In the genomic region with DNA sequence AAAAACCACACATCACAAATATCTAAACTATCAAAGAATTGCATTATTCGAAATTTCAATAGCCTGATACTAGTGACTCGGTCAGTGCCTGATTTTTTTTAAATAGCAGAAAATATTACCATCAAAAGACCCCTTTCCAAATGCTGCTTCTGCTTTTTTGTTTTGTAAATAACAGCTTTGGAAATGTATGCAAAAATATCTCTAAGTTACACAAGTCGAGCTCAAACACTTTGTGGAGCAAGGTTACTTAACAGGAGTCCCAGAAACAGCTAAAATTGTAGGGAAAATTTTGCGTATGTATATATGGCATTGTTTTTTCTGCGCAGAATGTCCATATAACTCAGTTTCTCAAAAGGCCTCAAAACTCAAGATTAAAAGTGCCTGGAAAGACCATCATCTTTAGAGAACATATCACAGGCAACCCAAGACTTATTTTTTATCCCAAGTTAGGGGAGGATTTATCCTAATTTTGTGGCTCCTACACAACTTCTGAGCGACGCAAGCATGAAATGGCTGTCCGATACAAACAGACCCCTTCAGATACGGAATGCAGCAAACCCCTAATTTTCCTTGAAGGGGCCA, we compare ENCODE assay signal across 8 cellular contexts. TPM values are rescaled to one million over a fixed set of nuclear protein-coding genes. Genes with fewer than 3 reads are reported as not detected.
DNase-seq lines count a peak whose midpoint lies in the region; ATAC-seq and TF ChIP-seq lines count a peak whose summit lies in the region.

No MANE protein-coding gene starts in this region.

- H3K27me3 ChIP-seq in A673 (replicated peaks; ENCODE audit: insufficient read depth, low read depth, low read length, poor library complexity) (no peaks in the 10 kb centered on the region), mucosa of stomach (ENCODE audit: control insufficient read depth, insufficient read depth, low read length) (no peaks in the 10 kb centered on the region)

- H3K4me1 ChIP-seq in A673 (ENCODE audit: insufficient read depth, low read length, poor library complexity, severe bottlenecking) (peaks cover 10% of the 10 kb centered on the region), mucosa of stomach (ENCODE audit: control insufficient read depth, insufficient read depth, low read length) (peaks cover 5% of the 10 kb centered on the region)

- H3K9me3 ChIP-seq in A673 (ENCODE audit: low read depth, low read length, poor library complexity, severe bottlenecking) (no peaks in the 10 kb centered on the region), mucosa of stomach (ENCODE audit: control insufficient read depth, low read length) (no peaks in the 10 kb centered on the region)

- POLR2A ChIA-PET in A673 (lab: Charles Lee; ENCODE audit: low non-redundant PET) = no interaction called here

- DNase-seq in A673 (ENCODE audit: low spot score) (no peak), HS-27A (ENCODE audit: low read depth) (peak; percentile 19), cardiac fibroblast (ENCODE audit: low read depth in 2 of 2) (no peak), NCI-H2081 treated with DMSO at 0.1 percent for 48 hours (lab: John Stamatoyannopoulos, UW) (no peak), NCI-H345 (lab: John Stamatoyannopoulos, UW) (no peak)

- no TSS peak for BruUV-seq in A673 (replicated peaks; lab: Mats Ljungman, UMichigan)

- peak overlapping the region; percentile 95 for H3K4me3 ChIP-seq in A673 (ENCODE audit: low read depth, low read length, poor library complexity, severe bottlenecking)
- peak overlapping the region; percentile 77 to 91 for H3K4me3 ChIP-seq in cardiac fibroblast (replicated peaks in 1 of 2; ENCODE audit: low read depth in 2 of 2, low read length in 2 of 2)
- H3K4me3 ChIP-seq in mucosa of stomach (ENCODE audit: low read length) = peak overlapping the region; percentile 64

- CTCF ChIA-PET in A673 (lab: Charles Lee) = no interaction called here

- H3K36me3 ChIP-seq in A673 (ENCODE audit: insufficient read depth, low read length, poor library complexity, severe bottlenecking) (no peaks in the 10 kb centered on the region), mucosa of stomach (ENCODE audit: control insufficient read depth, insufficient read depth, low read length) (no peaks in the 10 kb centered on the region)

- TF ChIP-seq CTCF in A673 (conservative IDR thresholded peaks at IDR 0.05; ENCODE audit: low read depth, low read length) = no peak
- TF ChIP-seq CTCF in cardiac fibroblast (IDR thresholded peaks at IDR 0.05; ENCODE audit: low read depth, low read length) = no peak

- peak overlapping the region; percentile 85 for H3K9ac ChIP-seq in mucosa of stomach (ENCODE audit: low read length)

- no peak for ATAC-seq in HG03196 (IDR thresholded peaks at IDR 0.05; ENCODE audit: unreplicated experiment)
- no peak for ATAC-seq in HG02623 (IDR thresholded peaks at IDR 0.05; ENCODE audit: unreplicated experiment)

- peak overlapping the region; percentile 93 for H3K27ac ChIP-seq in A673 (ENCODE audit: low read depth, low read length, poor library complexity, severe bottlenecking)

- intact Hi-C loops in A673 (cut with micrococcal nuclease; ENCODE audit: unreplicated experiment) = loop anchor here (5.0 kb wide), 1 partner anchor 242 kb away; the partner anchor contains the start of gene ASF1A

RNA-seq across cellular contexts. Expression of gene CEP85L, which starts 1.4 kb away (rescaled TPM):
- total RNA-seq in A673 (2021) = 6.5 and 7.4 TPM in 2 replicates
